In the genomic region with DNA sequence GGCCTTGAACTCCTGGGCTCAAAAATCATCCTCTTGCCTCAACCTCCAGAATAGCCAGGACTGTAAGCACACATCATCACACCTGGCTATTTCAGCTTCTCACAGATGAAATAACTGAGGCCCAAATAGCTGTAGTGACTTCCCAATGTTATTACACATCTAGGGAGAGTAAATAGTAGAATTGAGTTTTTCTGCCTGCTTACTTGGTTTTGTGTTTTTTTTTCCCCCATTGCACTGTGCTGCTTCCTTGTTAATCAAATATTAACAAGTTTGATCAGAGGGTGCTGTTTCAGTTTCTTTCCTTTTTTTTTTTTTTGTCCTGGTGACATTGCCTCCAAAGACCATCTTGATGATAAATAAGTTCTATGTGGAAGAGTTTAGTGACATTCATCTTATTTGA, we compare ENCODE assay signal across 22 cellular contexts. TPM values are rescaled to one million over a fixed set of nuclear protein-coding genes. Genes with fewer than 3 reads are reported as not detected.
A peak's percentile ranks its signal among the peaks of the same experiment; 100 is the strongest.
DNase-seq lines count a peak whose midpoint lies in the region; ATAC-seq and FAIRE-seq lines count a peak whose summit lies in the region.
"Had no signal": no experiment of that assay in that cellular context is flagged by ENCODE, and none has a peak within 500 bp of the region (broad histone marks: within the 10 kb centered on the region; RNA-seq: fewer than 3 reads in every experiment).

No MANE protein-coding gene starts in this region.

- DNase-seq in activated naive CD4-positive, alpha-beta T cell treated with anti-CD3 and anti-CD28 coated beads, Interleukin-2, amount 50 U/mL, for 72 hours (ENCODE audit: low spot score in 2 of 2): no peak
- no peak for DNase-seq in activated naive CD4-positive, alpha-beta T cell treated with anti-CD3 and anti-CD28 coated beads, Interleukin-2, amount 50 U/mL, for 16 hours
- DNase-seq in GM19239 (ENCODE audit: insufficient read length, low spot score) (no peak), left lobe of liver (ENCODE audit: low spot score) (no peak), renal cortical epithelial cell (ENCODE audit: low read depth) (peak; percentile 60)
- DNase-seq in T-helper 2 cell treated with Interferon-gamma antibody and Interleukin-4, amounts not matched to agents 5 μg/mL and 100 μg/mL, for 36 hours (ENCODE audit: low spot score): no peak
- DNase-seq in activated CD4-positive, alpha-beta T cell treated with anti-CD3 and anti-CD28 coated beads, Interleukin-2, amount 50 U/mL, for 4 hours: no peak
- no peak for DNase-seq in stimulated activated CD4-positive, alpha-beta T cell treated with anti-CD3 and anti-CD28 coated beads, Interleukin-4, amount 100 ng/mL, for 4 hours
- DNase-seq: BE2C; Caco-2; CD4-positive, CD25-positive, alpha-beta regulatory T cell; DND-41; H7; Karpas-422; MV-4-11; NCI-H1105 treated with DMSO at 0.1 percent for 48 hours; NCI-H2029 treated with DMSO at 0.1 percent for 48 hours; NCI-H226; NCI-H524; NCI-H82; SIG-M5 had no signal

- peaks cover 11% of the 10 kb centered on the region for H3K4me1 Mint-ChIP-seq in T-helper 2 cell treated with Interferon-gamma antibody and Interleukin-4, amounts not matched to agents 5 μg/mL and 100 μg/mL, for 36 hours (ENCODE audit: low read depth)

- H3K36me3 Mint-ChIP-seq in activated naive CD4-positive, alpha-beta T cell treated with anti-CD3 and anti-CD28 coated beads, Interleukin-2, amount 50 U/mL, for 72 hours: peaks cover 0 to 13% of the 10 kb centered on the region in 2 donors
- H3K36me3 Mint-ChIP-seq in T-helper 2 cell treated with Interferon-gamma antibody and Interleukin-4, amounts not matched to agents 5 μg/mL and 100 μg/mL, for 36 hours (ENCODE audit: low read depth): peaks cover 24% of the 10 kb centered on the region

- no peaks in the 10 kb centered on the region for H3K27me3 Mint-ChIP-seq in T-helper 2 cell treated with Interferon-gamma antibody and Interleukin-4, amounts not matched to agents 5 μg/mL and 100 μg/mL, for 36 hours (ENCODE audit: low read depth)
- H3K27me3 Mint-ChIP-seq: CD4-positive, CD25-positive, alpha-beta regulatory T cell had no signal

- H3K9me3 Mint-ChIP-seq in activated naive CD4-positive, alpha-beta T cell treated with anti-CD3 and anti-CD28 coated beads, Interleukin-2, amount 50 U/mL, for 72 hours: no peaks in the 10 kb centered on the region
- H3K9me3 Mint-ChIP-seq in T-helper 2 cell treated with Interferon-gamma antibody and Interleukin-4, amounts not matched to agents 5 μg/mL and 100 μg/mL, for 36 hours: no peaks in the 10 kb centered on the region
- H3K9me3 Mint-ChIP-seq: CD4-positive, CD25-positive, alpha-beta regulatory T cell had no signal

- H3K27ac Mint-ChIP-seq in activated naive CD4-positive, alpha-beta T cell treated with anti-CD3 and anti-CD28 coated beads, Interleukin-2, amount 50 U/mL, for 72 hours: peak overlapping the region; percentile 60 to 81
- H3K27ac Mint-ChIP-seq in T-helper 2 cell treated with Interferon-gamma antibody and Interleukin-4, amounts not matched to agents 5 μg/mL and 100 μg/mL, for 36 hours: no peak overlapping the region
- H3K27ac Mint-ChIP-seq: CD4-positive, CD25-positive, alpha-beta regulatory T cell had no signal

- no peak for ATAC-seq in activated naive CD4-positive, alpha-beta T cell treated with anti-CD3 and anti-CD28 coated beads, Interleukin-2, amount 50 U/mL, for 72 hours
- peak; percentile 71 for ATAC-seq in left lobe of liver
- ATAC-seq: Panc1 had no signal

- FAIRE-seq in GM19239 (lab: Jason Lieb, UNC): peak; percentile 80

- no peak overlapping the region for H3K4me3 Mint-ChIP-seq in T-helper 2 cell treated with Interferon-gamma antibody and Interleukin-4, amounts not matched to agents 5 μg/mL and 100 μg/mL, for 36 hours
- H3K4me3 Mint-ChIP-seq: CD4-positive, CD25-positive, alpha-beta regulatory T cell had no signal

RNA-seq across cellular contexts. Expression of a gene that starts 23.4 kb away (rescaled TPM):
- total RNA-seq in activated naive CD4-positive, alpha-beta T cell treated with anti-CD3 and anti-CD28 coated beads, Interleukin-2, amount 50 U/mL, for 72 hours: 10 to 100 TPM; 35.4 to 53.0 TPM
- total RNA-seq in left lobe of liver (16.3 TPM), renal cortical epithelial cell (12.0 and 35.6 TPM in 2 replicates)
